1 cellular context compared by ENCODE assay signal in the genomic region with DNA sequence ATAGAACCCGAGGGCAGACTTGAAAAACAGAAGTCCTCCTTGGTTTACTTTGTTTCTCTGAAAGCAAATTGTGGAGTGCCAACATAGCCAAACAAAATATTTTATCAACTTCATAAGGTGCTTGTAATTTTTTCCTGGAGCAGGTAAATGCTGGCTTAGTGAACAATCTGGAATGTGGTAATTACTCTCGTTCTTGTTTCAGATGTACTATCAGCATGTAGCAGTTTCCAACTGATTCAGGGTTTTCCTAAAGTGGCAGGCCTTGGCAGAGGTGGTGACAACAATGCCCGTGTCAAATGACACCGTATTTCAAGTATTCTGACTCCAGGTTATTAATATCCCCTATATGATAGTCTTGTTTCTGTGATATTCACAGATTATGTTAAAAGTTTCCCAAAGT.
TF ChIP-seq lines count a peak whose summit lies in the region.

No MANE protein-coding gene starts in this region.

TF ChIP-seq in endothelial cell of umbilical vein, 7 proteins besides CTCF, POLR2A, EP300 and RAD21:
- TF ChIP-seq JUN (IDR thresholded peaks at IDR 0.05; ENCODE audit: borderline replicate concordance, insufficient read depth, insufficient read length, low read depth) (no peak), POLR2AphosphoS5 (IDR thresholded peaks at IDR 0.05; ENCODE audit: insufficient read depth, low read depth, low read length) (no peak), GATA2 (IDR thresholded peaks at IDR 0.05; ENCODE audit: insufficient read depth, insufficient read length, low read depth, low read length) (no peak), EZH2 (IDR thresholded peaks at IDR 0.05; ENCODE audit: borderline replicate concordance, low read depth, low read length, severe bottlenecking) (no peak), MYC (IDR thresholded peaks at IDR 0.05; ENCODE audit: low read depth, low read length) (no peak), FOS (IDR thresholded peaks at IDR 0.05; ENCODE audit: borderline replicate concordance, insufficient read depth, low read length) (no peak)
- TF ChIP-seq, protein P1, sequence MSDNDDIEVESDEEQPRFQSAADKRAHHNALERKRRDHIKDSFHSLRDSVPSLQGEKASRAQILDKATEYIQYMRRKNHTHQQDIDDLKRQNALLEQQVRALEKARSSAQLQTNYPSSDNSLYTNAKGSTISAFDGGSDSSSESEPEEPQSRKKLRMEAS (IDR thresholded peaks at IDR 0.05; ENCODE audit: insufficient read depth, insufficient read length), result no peak
